ENCODE assay signal across 15 cellular contexts in genomic region chr5:61401726-61402125, GRCh38.
DNase-seq lines count a peak whose midpoint lies in the region; FAIRE-seq and TF ChIP-seq lines count a peak whose summit lies in the region.
"Had no signal": no experiment of that assay in that cellular context is flagged by ENCODE, and none has a peak within 500 bp of the region (broad histone marks: within the 10 kb centered on the region; RNA-seq: fewer than 3 reads in every experiment).

No MANE protein-coding gene starts in this region.

- no peak overlapping the region for H3K27ac Mint-ChIP-seq in astrocyte (ENCODE audit: unreplicated experiment)
- H3K27ac Mint-ChIP-seq: CD8-positive, alpha-beta T cell had no signal

- H3K4me2 ChIP-seq in astrocyte (ENCODE audit: low read length), result peak overlapping the region; percentile 17
- H3K4me2 ChIP-seq in Karpas-422 (ENCODE audit: low read depth, low read length, poor library complexity, severe bottlenecking), result no peak overlapping the region

- peaks cover 93% of the 10 kb centered on the region for H3K79me2 ChIP-seq in astrocyte (ENCODE audit: insufficient read depth, low read length)
- H3K79me2 ChIP-seq in Karpas-422 (ENCODE audit: low read length), result no peaks in the 10 kb centered on the region

- peaks cover 53% of the 10 kb centered on the region for H3K4me1 Mint-ChIP-seq in astrocyte (ENCODE audit: low read depth, unreplicated experiment)

- no peaks in the 10 kb centered on the region for H3K9me2 ChIP-seq in Karpas-422 (replicated peaks; ENCODE audit: insufficient read depth, low read length)

- no peak overlapping the region for H3K4me3 ChIP-seq in astrocyte (ENCODE audit: insufficient read depth, low read depth, low read length)
- H3K4me3 ChIP-seq in Karpas-422 (ENCODE audit: low read length), result no peak overlapping the region
- H3K4me3 ChIP-seq: tibial nerve had no signal

- H3K36me3 ChIP-seq in astrocyte (ENCODE audit: insufficient read depth, low read length) (no peaks in the 10 kb centered on the region), Karpas-422 (ENCODE audit: insufficient read depth, low read length) (no peaks in the 10 kb centered on the region)
- H3K36me3 ChIP-seq: tibial nerve had no signal

- TF ChIP-seq CTCF in astrocyte (IDR thresholded peaks at IDR 0.05; ENCODE audit: insufficient read depth, low read depth, low read length), result no peak

- H3K9ac ChIP-seq in astrocyte (ENCODE audit: low read length), result no peak overlapping the region
- no peak overlapping the region for H3K9ac ChIP-seq in Karpas-422 (ENCODE audit: low read length)

- peaks cover 21% of the 10 kb centered on the region for H3K4me1 ChIP-seq in astrocyte (ENCODE audit: insufficient read depth, low read length)
- H3K4me1 ChIP-seq in Karpas-422 (ENCODE audit: low read length), result no peaks in the 10 kb centered on the region

- no peak overlapping the region for H3K27ac ChIP-seq in astrocyte (ENCODE audit: low read depth, low read length)
- no peak overlapping the region for H3K27ac ChIP-seq in Karpas-422 (ENCODE audit: low read length)

- FAIRE-seq in astrocyte (lab: Jason Lieb, UNC), result no peak

- no peak overlapping the region for H3K4me3 Mint-ChIP-seq in astrocyte (ENCODE audit: unreplicated experiment)
- H3K4me3 Mint-ChIP-seq: CD8-positive, alpha-beta T cell; central memory CD8-positive, alpha-beta T cell had no signal

- no peaks in the 10 kb centered on the region for H3K27me3 Mint-ChIP-seq in astrocyte (ENCODE audit: low read depth, unreplicated experiment)
- H3K27me3 Mint-ChIP-seq: central memory CD8-positive, alpha-beta T cell had no signal

- H3K27me3 ChIP-seq in astrocyte (ENCODE audit: insufficient read depth, low read length) (no peaks in the 10 kb centered on the region), Karpas-422 (ENCODE audit: low read length) (no peaks in the 10 kb centered on the region)
- H3K27me3 ChIP-seq: tibial nerve had no signal

- H3K9me3 ChIP-seq in astrocyte (ENCODE audit: insufficient read depth, low read depth, low read length) (no peaks in the 10 kb centered on the region), Karpas-422 (ENCODE audit: low read length) (no peaks in the 10 kb centered on the region)
- H3K9me3 ChIP-seq: tibial nerve had no signal

- no peaks in the 10 kb centered on the region for H3K9me3 Mint-ChIP-seq in astrocyte (ENCODE audit: unreplicated experiment)
- H3K9me3 Mint-ChIP-seq: CD8-positive, alpha-beta T cell; central memory CD8-positive, alpha-beta T cell had no signal

- H3K36me3 Mint-ChIP-seq in astrocyte (ENCODE audit: low read depth, unreplicated experiment), result peaks cover 6% of the 10 kb centered on the region
- H3K36me3 Mint-ChIP-seq: CD8-positive, alpha-beta T cell had no signal

- H4K20me1 ChIP-seq in astrocyte (ENCODE audit: insufficient read depth, low read length), result peaks cover 58% of the 10 kb centered on the region
- H4K20me1 ChIP-seq in Karpas-422 (ENCODE audit: insufficient read depth, low read depth, low read length), result peaks cover 45% of the 10 kb centered on the region

- DNase-seq in AG08396 (ENCODE audit: low spot score) (peak; percentile 37), HPDE6-E6E7 (ENCODE audit: extremely low spot score) (peak; percentile 8), astrocyte (ENCODE audit: low read depth) (peak; percentile 85), hepatic stellate cell (ENCODE audit: low spot score) (peak; percentile 38), NCI-H146 treated with DMSO at 0.1 percent for 48 hours (lab: John Stamatoyannopoulos, UW; ENCODE audit: unreplicated experiment) (no peak), COR-L47 (lab: John Stamatoyannopoulos, UW) (no peak), Karpas-422 (no peak)
- DNase-seq in stimulated activated CD4-positive, alpha-beta T cell treated with anti-CD3 and anti-CD28 coated beads, Interleukin-4, amount 100 ng/mL, for 1 hour, result no peak
- DNase-seq: activated CD8-positive, alpha-beta memory T cell treated with anti-CD3 and anti-CD28 coated beads, Interleukin-2, amount 50 U/mL, for 4 hours; CD8-positive, alpha-beta T cell; hippocampal formation; NCI-H2171; occipital lobe had no signal

- H2AFZ ChIP-seq in astrocyte (ENCODE audit: low read depth, low read length) (no peak overlapping the region), Karpas-422 (ENCODE audit: low read length) (no peak overlapping the region)

Comparison
In these comparisons a context has a peak if more than half of its experiments do, and no peak if none do; other contexts are left out.
1. DNase-seq: peak in AG08396 (single experiment), HPDE6-E6E7 (single experiment), astrocyte (single experiment) and hepatic stellate cell (single experiment); none in NCI-H146 treated with DMSO at 0.1 percent for 48 hours (single experiment), stimulated activated CD4-positive, alpha-beta T cell treated with anti-CD3 and anti-CD28 coated beads, Interleukin-4, amount 100 ng/mL, for 1 hour (single experiment), COR-L47 (single experiment) and Karpas-422 (single experiment).